Comparison of ENCODE assay signal across 1 cellular context in the genomic region with DNA sequence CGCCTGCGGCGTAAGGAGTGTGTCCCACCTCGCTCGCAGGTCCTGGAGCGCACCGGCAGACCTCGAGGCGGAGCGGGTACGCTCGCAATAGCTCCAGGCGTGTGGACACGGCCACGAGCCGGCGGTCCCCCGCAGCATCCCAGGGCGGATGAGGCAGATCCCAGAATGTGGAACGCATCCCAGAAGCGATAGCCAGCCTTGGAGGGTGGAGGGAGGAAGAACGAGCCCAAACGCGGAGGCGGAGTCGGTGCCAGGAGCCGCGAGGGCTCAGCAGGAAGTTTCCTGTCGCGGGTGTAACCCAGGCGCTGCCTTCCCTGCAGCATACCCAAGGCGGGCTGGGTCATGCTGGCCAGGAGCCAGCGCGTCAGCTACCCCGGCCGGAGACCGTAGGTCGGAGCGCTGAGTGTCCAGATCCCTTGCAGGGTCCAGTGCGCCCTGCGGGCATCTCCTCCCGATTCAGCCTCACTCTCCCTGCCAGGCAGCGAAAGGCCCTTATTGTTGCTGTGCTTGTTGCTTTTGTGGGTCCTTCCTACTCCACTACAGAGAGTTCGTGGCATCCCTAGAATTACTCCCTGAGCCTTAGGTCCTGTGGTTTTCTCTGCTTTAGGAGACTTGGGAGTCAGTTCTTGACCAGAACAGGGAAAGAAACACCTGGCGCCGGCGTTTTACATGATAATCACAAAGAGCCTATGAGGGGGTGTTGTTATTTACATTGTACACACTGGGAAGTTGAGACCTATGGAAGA.
TF ChIP-seq lines count a peak whose summit lies in the region.

No MANE protein-coding gene starts in this region.

TF ChIP-seq in K562, 482 proteins besides CTCF, POLR2A, EP300 and RAD21:
- TF ChIP-seq, protein P1, sequence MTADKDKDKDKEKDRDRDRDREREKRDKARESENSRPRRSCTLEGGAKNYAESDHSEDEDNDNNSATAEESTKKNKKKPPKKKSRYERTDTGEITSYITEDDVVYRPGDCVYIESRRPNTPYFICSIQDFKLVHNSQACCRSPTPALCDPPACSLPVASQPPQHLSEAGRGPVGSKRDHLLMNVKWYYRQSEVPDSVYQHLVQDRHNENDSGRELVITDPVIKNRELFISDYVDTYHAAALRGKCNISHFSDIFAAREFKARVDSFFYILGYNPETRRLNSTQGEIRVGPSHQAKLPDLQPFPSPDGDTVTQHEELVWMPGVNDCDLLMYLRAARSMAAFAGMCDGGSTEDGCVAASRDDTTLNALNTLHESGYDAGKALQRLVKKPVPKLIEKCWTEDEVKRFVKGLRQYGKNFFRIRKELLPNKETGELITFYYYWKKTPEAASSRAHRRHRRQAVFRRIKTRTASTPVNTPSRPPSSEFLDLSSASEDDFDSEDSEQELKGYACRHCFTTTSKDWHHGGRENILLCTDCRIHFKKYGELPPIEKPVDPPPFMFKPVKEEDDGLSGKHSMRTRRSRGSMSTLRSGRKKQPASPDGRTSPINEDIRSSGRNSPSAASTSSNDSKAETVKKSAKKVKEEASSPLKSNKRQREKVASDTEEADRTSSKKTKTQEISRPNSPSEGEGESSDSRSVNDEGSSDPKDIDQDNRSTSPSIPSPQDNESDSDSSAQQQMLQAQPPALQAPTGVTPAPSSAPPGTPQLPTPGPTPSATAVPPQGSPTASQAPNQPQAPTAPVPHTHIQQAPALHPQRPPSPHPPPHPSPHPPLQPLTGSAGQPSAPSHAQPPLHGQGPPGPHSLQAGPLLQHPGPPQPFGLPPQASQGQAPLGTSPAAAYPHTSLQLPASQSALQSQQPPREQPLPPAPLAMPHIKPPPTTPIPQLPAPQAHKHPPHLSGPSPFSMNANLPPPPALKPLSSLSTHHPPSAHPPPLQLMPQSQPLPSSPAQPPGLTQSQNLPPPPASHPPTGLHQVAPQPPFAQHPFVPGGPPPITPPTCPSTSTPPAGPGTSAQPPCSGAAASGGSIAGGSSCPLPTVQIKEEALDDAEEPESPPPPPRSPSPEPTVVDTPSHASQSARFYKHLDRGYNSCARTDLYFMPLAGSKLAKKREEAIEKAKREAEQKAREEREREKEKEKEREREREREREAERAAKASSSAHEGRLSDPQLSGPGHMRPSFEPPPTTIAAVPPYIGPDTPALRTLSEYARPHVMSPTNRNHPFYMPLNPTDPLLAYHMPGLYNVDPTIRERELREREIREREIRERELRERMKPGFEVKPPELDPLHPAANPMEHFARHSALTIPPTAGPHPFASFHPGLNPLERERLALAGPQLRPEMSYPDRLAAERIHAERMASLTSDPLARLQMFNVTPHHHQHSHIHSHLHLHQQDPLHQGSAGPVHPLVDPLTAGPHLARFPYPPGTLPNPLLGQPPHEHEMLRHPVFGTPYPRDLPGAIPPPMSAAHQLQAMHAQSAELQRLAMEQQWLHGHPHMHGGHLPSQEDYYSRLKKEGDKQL (CRISPR knock-in tag; IDR thresholded peaks at IDR 0.05; ENCODE audit: borderline replicate concordance), result no peak
- TF ChIP-seq NFIC (IDR thresholded peaks at IDR 0.05) (peak; percentile 66), MCM2 (IDR thresholded peaks at IDR 0.05; ENCODE audit: low read depth) (no peak), CREBBP (IDR thresholded peaks at IDR 0.05; ENCODE audit: low read depth, low read length) (no peak)
